ENCODE assay signal across 10 cellular contexts in the genomic region with DNA sequence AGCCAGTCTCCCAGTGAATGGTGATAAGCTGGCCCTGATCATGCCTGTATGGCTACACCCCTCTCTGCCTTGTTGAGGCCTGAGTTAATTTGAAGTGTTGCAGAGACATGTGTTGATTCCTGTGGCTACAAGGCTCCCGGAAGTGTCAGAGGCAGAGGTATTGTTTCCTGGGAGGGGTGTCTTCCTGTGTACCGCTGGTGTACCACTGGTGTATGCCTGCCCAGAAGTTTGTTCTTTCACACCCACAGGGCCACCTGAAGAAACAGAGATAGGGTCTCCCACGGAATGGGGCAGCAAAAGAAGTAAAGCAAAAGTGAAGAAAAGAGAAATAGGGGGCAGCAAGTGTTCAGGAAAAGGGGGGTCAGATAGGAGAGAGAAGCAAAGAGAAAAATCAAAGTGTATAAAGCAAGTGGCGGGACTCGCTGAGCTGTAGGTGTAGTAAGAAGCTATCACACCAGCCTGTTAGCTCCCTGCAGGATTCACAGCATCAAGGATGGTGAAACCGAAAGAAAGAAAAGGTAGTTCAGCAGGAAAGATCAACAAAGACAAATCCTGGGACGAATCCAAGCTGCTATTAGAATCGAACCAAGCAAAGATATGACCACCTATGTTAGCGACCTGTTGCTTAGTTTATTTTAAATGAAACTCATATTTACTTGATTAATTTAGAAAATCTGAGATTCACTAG. TPM values are rescaled to one million over a fixed set of nuclear protein-coding genes. Genes with fewer than 3 reads are reported as not detected.
DNase-seq lines count a peak whose midpoint lies in the region; ATAC-seq and TF ChIP-seq lines count a peak whose summit lies in the region.
"Had no signal": no experiment of that assay in that cellular context is flagged by ENCODE, and none has a peak within 500 bp of the region (broad histone marks: within the 10 kb centered on the region; RNA-seq: fewer than 3 reads in every experiment).

No MANE protein-coding gene starts in this region.

- no peaks in the 10 kb centered on the region for H3K27me3 Mint-ChIP-seq in activated T-cell treated with anti-CD3 and anti-CD28 coated beads, Interleukin-2, amount 50 U/mL, for 4 hours (ENCODE audit: low read depth)

- H3K4me1 Mint-ChIP-seq in activated T-cell treated with anti-CD3 and anti-CD28 coated beads, Interleukin-2, amount 50 U/mL, for 4 hours (ENCODE audit: low read depth): peaks cover 87% of the 10 kb centered on the region

- DNase-seq in heart left ventricle: no peak
- DNase-seq in cardiac septum (ENCODE audit: low spot score): no peak
- DNase-seq in activated T-cell treated with anti-CD3 and anti-CD28 coated beads, Interleukin-2, amount 50 U/mL, for 4 hours: peak; percentile 54
- DNase-seq in mucosa of descending colon: peak in 1 of 3 donors; percentile 38
- DNase-seq in upper lobe of right lung: no peak
- no peak for DNase-seq in posterior vena cava (ENCODE audit: low spot score)
- DNase-seq in HAP-1 (ENCODE audit: low spot score in 2 of 2): no peak
- DNase-seq in SKM-1 (lab: John Stamatoyannopoulos, UW; ENCODE audit: unreplicated experiment): no peak
- DNase-seq: PC-3 had no signal

- 69 to 74% (median 72%) methylated on average over 9 of the region's 9 CpGs for WGBS in heart left ventricle, 4 donors

- peaks cover 11% of the 10 kb centered on the region for H3K9me3 Mint-ChIP-seq in activated T-cell treated with anti-CD3 and anti-CD28 coated beads, Interleukin-2, amount 50 U/mL, for 4 hours

- H3K27me3 ChIP-seq in heart left ventricle (no peaks in the 10 kb centered on the region), upper lobe of right lung (no peaks in the 10 kb centered on the region), HAP-1 (ENCODE audit: low read depth) (peaks cover 6% of the 10 kb centered on the region; the same call in 1 of the 2 replicates)

- H3K36me3 Mint-ChIP-seq in activated T-cell treated with anti-CD3 and anti-CD28 coated beads, Interleukin-2, amount 50 U/mL, for 4 hours (ENCODE audit: insufficient read depth): peaks cover 46% of the 10 kb centered on the region

- in situ Hi-C loops in HAP-1 (cut with MboI; ENCODE audit: low sequenced_read_pairs): no loop called here

- peak overlapping the region; percentile 93 for H3K4me3 Mint-ChIP-seq in activated T-cell treated with anti-CD3 and anti-CD28 coated beads, Interleukin-2, amount 50 U/mL, for 4 hours

- H3K4me1 ChIP-seq in heart left ventricle: peaks cover 0 to 59% (median 2%) of the 10 kb centered on the region in 12 donors
- no peaks in the 10 kb centered on the region for H3K4me1 ChIP-seq in mucosa of descending colon (ENCODE audit: low read depth)
- H3K4me1 ChIP-seq in upper lobe of right lung: peaks cover 8% of the 10 kb centered on the region
- no peaks in the 10 kb centered on the region for H3K4me1 ChIP-seq in HAP-1

- H3K9me3 ChIP-seq in heart left ventricle: no peaks in the 10 kb centered on the region
- H3K9me3 ChIP-seq in mucosa of descending colon: no peaks in the 10 kb centered on the region
- no peaks in the 10 kb centered on the region for H3K9me3 ChIP-seq in upper lobe of right lung
- no peaks in the 10 kb centered on the region for H3K9me3 ChIP-seq in HAP-1

- peak overlapping the region in 1 of 12 donors; percentile 80 for H3K27ac ChIP-seq in heart left ventricle
- H3K27ac ChIP-seq in upper lobe of right lung: no peak overlapping the region

- TF ChIP-seq CTCF in heart left ventricle (IDR thresholded peaks at IDR 0.05) (no peak), mucosa of descending colon (IDR thresholded peaks at IDR 0.05) (no peak), upper lobe of right lung (IDR thresholded peaks at IDR 0.05) (no peak)

- H3K36me3 ChIP-seq in heart left ventricle: no peaks in the 10 kb centered on the region
- no peaks in the 10 kb centered on the region for H3K36me3 ChIP-seq in mucosa of descending colon (ENCODE audit: low read depth)
- H3K36me3 ChIP-seq in upper lobe of right lung: no peaks in the 10 kb centered on the region
- no peaks in the 10 kb centered on the region for H3K36me3 ChIP-seq in HAP-1 (replicated peaks)

- H3K4me3 ChIP-seq in heart left ventricle (no peak overlapping the region), mucosa of descending colon (no peak overlapping the region), upper lobe of right lung (no peak overlapping the region), HAP-1 (no peak overlapping the region)
- H3K4me3 ChIP-seq: smooth muscle cell had no signal

- no peak for TF ChIP-seq POLR2A in heart left ventricle (IDR thresholded peaks at IDR 0.05)

- intact Hi-C loops in heart left ventricle (cut with DNase I): loop anchor here in 1 of 10 donors (10.0 kb wide), 1 partner anchor 63 kb away; no protein-coding TSS in a partner anchor
- intact Hi-C loops in cardiac septum (cut with DNase I): no loop called here
- intact Hi-C loops in mucosa of descending colon (cut with DNase I, micrococcal nuclease): no loop called here
- intact Hi-C loops in upper lobe of right lung (cut with DNase I): no loop called here
- intact Hi-C loops in posterior vena cava (cut with DNase I): no loop called here

- peak in 3 of 4 donors; percentile 19 to 50 (median 34) for ATAC-seq in heart left ventricle
- ATAC-seq in activated T-cell treated with anti-CD3 and anti-CD28 coated beads, Interleukin-2, amount 50 U/mL, for 4 hours: peak in 1 of 2 donors; percentile 4
- peak; percentile 77 for ATAC-seq in mucosa of descending colon
- peak; percentile 61 for ATAC-seq in upper lobe of right lung
- ATAC-seq: PC-3 had no signal

RNA-seq across cellular contexts. Expression of a gene that starts 36.6 kb away (rescaled TPM):
- total RNA-seq in heart left ventricle (10 to 100 TPM; 34.4 to 80.6 (median 45.2) TPM), cardiac septum (51.4 TPM), mucosa of descending colon (10 to 100 TPM; 68.5 to 83.0 (median 73.2) TPM), upper lobe of right lung (228 TPM), posterior vena cava (10 to 100 TPM; 72.4 to 74.0 TPM)
- 10 to 100 TPM; 27.7 to 29.3 TPM for polyA plus RNA-seq in heart left ventricle
- 100 to 1,000 TPM; 112 to 126 (median 115) TPM for total RNA-seq in activated T-cell treated with anti-CD3 and anti-CD28 coated beads, Interleukin-2, amount 50 U/mL, for 4 hours
